In the genomic region with DNA sequence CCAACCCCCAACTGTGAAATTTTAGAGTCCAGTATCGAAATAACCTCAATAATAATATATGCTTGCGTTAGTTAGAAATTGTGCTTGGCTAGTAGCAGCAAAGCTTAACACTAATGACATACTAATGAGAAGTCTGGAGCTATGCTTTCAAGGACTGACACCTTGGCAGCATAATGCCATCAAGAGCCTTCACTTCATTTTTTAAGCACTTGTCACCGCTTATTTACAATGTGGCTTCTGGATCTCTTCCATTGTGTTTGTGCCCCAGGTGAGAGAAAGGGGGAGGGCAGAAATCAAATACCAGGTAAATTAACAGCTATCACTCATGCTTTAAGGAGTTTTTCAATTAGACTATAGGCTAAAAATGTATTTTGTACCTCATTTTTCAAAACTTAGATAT, we compare ENCODE assay signal across 18 cellular contexts.
"Had no signal": no experiment of that assay in that cellular context is flagged by ENCODE, and none has a peak within 500 bp of the region (broad histone marks: within the 10 kb centered on the region; RNA-seq: fewer than 3 reads in every experiment).

No MANE protein-coding gene starts in this region.

- H3K27me3 ChIP-seq: hepatocyte, neutrophil had no signal

- H3K36me3 ChIP-seq: neutrophil had no signal

- H3K4me1 Mint-ChIP-seq: naive thymus-derived CD4-positive, alpha-beta T cell had no signal

- H3K36me3 Mint-ChIP-seq: naive thymus-derived CD4-positive, alpha-beta T cell had no signal

- H3K27ac Mint-ChIP-seq: naive thymus-derived CD4-positive, alpha-beta T cell had no signal

- H3K27me3 Mint-ChIP-seq: naive thymus-derived CD4-positive, alpha-beta T cell had no signal

- H3K4me3 Mint-ChIP-seq: naive thymus-derived CD4-positive, alpha-beta T cell; nephron progenitor cell had no signal

- ATAC-seq: left cardiac atrium; left ventricle myocardium superior; naive thymus-derived CD4-positive, alpha-beta T cell; right cardiac atrium had no signal

- H3K4me3 ChIP-seq: coronary artery, hepatocyte, lung had no signal

- H3K9me3 Mint-ChIP-seq: nephron progenitor cell had no signal

- H3K9me3 ChIP-seq: neutrophil had no signal

- DNase-seq: effector CD4-positive, alpha-beta T cell; foreskin melanocyte; head of caudate nucleus; kidney; left cardiac atrium; left ventricle myocardium superior; mesenchymal stem cell; naive thymus-derived CD4-positive, alpha-beta T cell; nephron progenitor cell; right cardiac atrium; small intestine; stimulated activated CD4-positive, alpha-beta T cell treated with anti-CD3 and anti-CD28 coated beads, Interleukin-12 subunit alpha, Interleukin-12 subunit beta, amount 100 ng/mL, for 4 hours; stimulated activated naive CD4-positive, alpha-beta T cell treated with Interleukin-2 at 50 U/mL for 16 hours; trophoblast cell had no signal

- H3K27ac ChIP-seq: coronary artery, hepatocyte, neutrophil had no signal
